Comparison of ENCODE assay signal across 17 cellular contexts in genomic region chr7:26562841-26563240, GRCh38.
"Had no signal": no experiment of that assay in that cellular context is flagged by ENCODE, and none has a peak within 500 bp of the region (broad histone marks: within the 10 kb centered on the region; RNA-seq: fewer than 3 reads in every experiment).

No MANE protein-coding gene starts in this region.

- H3K4me1 Mint-ChIP-seq: activated CD4-positive, alpha-beta T cell treated with anti-CD3 and anti-CD28 coated beads, Interleukin-2, amount 10 ng/mL, durations not matched to agents 7 days and 5 days had no signal

- H3K4me3 ChIP-seq: esophagus muscularis mucosa, lower lobe of right lung, stomach had no signal

- H3K36me3 Mint-ChIP-seq: activated naive CD8-positive, alpha-beta T cell had no signal

- H3K4me3 Mint-ChIP-seq: activated CD4-positive, alpha-beta T cell treated with anti-CD3 and anti-CD28 coated beads, Interleukin-2, amount 10 ng/mL, durations not matched to agents 7 days and 5 days; activated naive CD8-positive, alpha-beta T cell; dendritic cell treated with granulocyte-macrophage colony-stimulating factor and Interleukin-4, amounts not matched to agents 40 ng/mL and 50 ng/mL, for 4 days had no signal

- H3K27me3 ChIP-seq: brain microvascular endothelial cell had no signal

- H3K9ac ChIP-seq: parathyroid adenoma had no signal

- H3K4me1 ChIP-seq: esophagus muscularis mucosa, lower lobe of right lung, parathyroid adenoma, stomach had no signal

- H3K27ac ChIP-seq: brain microvascular endothelial cell, esophagus muscularis mucosa, lower lobe of right lung, parathyroid adenoma, stomach had no signal

- H3K79me2 ChIP-seq: parathyroid adenoma had no signal

- DNase-seq: activated CD4-positive, alpha-beta T cell treated with anti-CD3 and anti-CD28 coated beads, Interleukin-2, amount 10 ng/mL, durations not matched to agents 7 days and 5 days; activated CD4-positive, CD25-positive, alpha-beta regulatory T cell; activated effector memory CD4-positive, alpha-beta T cell treated with anti-CD3 and anti-CD28 coated beads, Interleukin-2, amount 50 U/mL, for 16 hours; activated T-cell treated with anti-CD3 and anti-CD28 coated beads, Interleukin-2, amount 50 U/mL, for 1 hour; amygdala; brain microvascular endothelial cell; cerebellar nuclear complex; head of caudate nucleus; left cardiac atrium; lower lobe of right lung; midbrain; stimulated activated CD4-positive, alpha-beta T cell treated with anti-CD3 and anti-CD28 coated beads, Interleukin-4, amount 100 ng/mL, for 1 hour; stomach had no signal

- H3K9me3 Mint-ChIP-seq: activated CD4-positive, alpha-beta T cell treated with anti-CD3 and anti-CD28 coated beads, Interleukin-2, amount 10 ng/mL, durations not matched to agents 7 days and 5 days; dendritic cell treated with granulocyte-macrophage colony-stimulating factor and Interleukin-4, amounts not matched to agents 40 ng/mL and 50 ng/mL, for 4 days had no signal

- H3K36me3 ChIP-seq: brain microvascular endothelial cell, esophagus muscularis mucosa, lower lobe of right lung, stomach had no signal

- ATAC-seq: left cardiac atrium, lower lobe of right lung had no signal

- H3K27ac Mint-ChIP-seq: activated CD4-positive, alpha-beta T cell treated with anti-CD3 and anti-CD28 coated beads, Interleukin-2, amount 10 ng/mL, durations not matched to agents 7 days and 5 days; activated naive CD8-positive, alpha-beta T cell; dendritic cell treated with granulocyte-macrophage colony-stimulating factor and Interleukin-4, amounts not matched to agents 40 ng/mL and 50 ng/mL, for 4 days had no signal

- H2AFZ ChIP-seq: parathyroid adenoma had no signal

- H3K9me3 ChIP-seq: esophagus muscularis mucosa, lower lobe of right lung, stomach had no signal
